39 cellular contexts compared by ENCODE assay signal in genomic region chr7:100735730-100736129, GRCh38. TPM values are rescaled to one million over a fixed set of nuclear protein-coding genes. Genes with fewer than 3 reads are reported as not detected.
"Had no signal": no experiment of that assay in that cellular context is flagged by ENCODE, and none has a peak within 500 bp of the region (broad histone marks: within the 10 kb centered on the region; RNA-seq: fewer than 3 reads in every experiment).

No MANE protein-coding gene starts in this region.

- DNase-seq: Karpas-422, Kasumi-1, MG63, MM.1S, MV-4-11, NCI-H1048, NCI-H1092, NCI-H1092 treated with DMSO at 0.1 percent for 48 hours, NCI-H1105, NCI-H1105 treated with DMSO at 0.1 percent for 48 hours, NCI-H1417 treated with DMSO at 0.1 percent for 48 hours, NCI-H1436, NCI-H1436 treated with DMSO at 0.1 percent for 48 hours, NCI-H146, NCI-H1694, NCI-H1694 treated with DMSO at 0.1 percent for 48 hours, NCI-H187, NCI-H187 treated with DMSO at 0.1 percent for 48 hours, NCI-H1930, NCI-H2029, NCI-H2029 treated with DMSO at 0.1 percent for 48 hours, NCI-H2081, NCI-H2081 treated with DMSO at 0.1 percent for 48 hours, NCI-H2107, NCI-H2171, NCI-H2171 treated with DMSO at 0.1 percent for 48 hours, NCI-H2227 treated with DMSO at 0.1 percent for 48 hours, NCI-H226, NCI-H345, NCI-H446, NCI-H446 treated with DMSO at 0.1 percent for 48 hours, NCI-H510A, NCI-H510A treated with DMSO at 0.1 percent for 48 hours, NCI-H524 had no signal

- H3K27ac ChIP-seq: KMS-11 had no signal

- H3K4me2 ChIP-seq: KMS-11 had no signal

- H3K27me3 ChIP-seq: MG63 had no signal

- H3K9me3 ChIP-seq: MG63 had no signal

- H3K9ac ChIP-seq: KMS-11 had no signal

- H3K36me3 ChIP-seq: MG63 had no signal

- H3K4me3 ChIP-seq: MG63 had no signal

RNA-seq across cellular contexts. Expression of gene ZAN, which starts 2.3 kb away (rescaled TPM):
- total RNA-seq: LHCN-M2, M059J, MCF 10A, NCI-H460 had no signal

RNA-seq across cellular contexts. Expression of gene EPO, which starts 15.5 kb away (rescaled TPM):
- total RNA-seq: M059J, MCF 10A, NCI-H460 had no signal
